8 cellular contexts compared by ENCODE assay signal in genomic region chr12:53618340-53618739, GRCh38. TPM values are rescaled to one million over a fixed set of nuclear protein-coding genes. Genes with fewer than 3 reads are reported as not detected.
DNase-seq lines count a peak whose midpoint lies in the region; ATAC-seq and TF ChIP-seq lines count a peak whose summit lies in the region.

No MANE protein-coding gene starts in this region.

- no peak for ATAC-seq in naive thymus-derived CD4-positive, alpha-beta T cell

- peaks cover 0 to 1% (median 0%) of the 10 kb centered on the region in 3 donors for H3K27me3 Mint-ChIP-seq in CD14-positive monocyte (ENCODE audit: low read depth in 3 of 3)
- H3K27me3 Mint-ChIP-seq in naive thymus-derived CD4-positive, alpha-beta T cell = no peaks in the 10 kb centered on the region

- H3K27ac ChIP-seq in angular gyrus (ENCODE audit: low read depth, low read length) = peak overlapping the region; percentile 30
- H3K27ac ChIP-seq in naive thymus-derived CD4-positive, alpha-beta T cell (ENCODE audit: low read depth, low read length) = peak overlapping the region; percentile 44

- H3K9me3 ChIP-seq in Loucy (ENCODE audit: insufficient read depth, low read depth, low read length) = no peaks in the 10 kb centered on the region
- no peaks in the 10 kb centered on the region for H3K9me3 ChIP-seq in naive thymus-derived CD4-positive, alpha-beta T cell (ENCODE audit: control insufficient read depth in 2 of 3, low read length in 3 of 3)

- TF ChIP-seq CTCF in CD14-positive monocyte (IDR thresholded peaks at IDR 0.05) (no peak), Loucy (conservative IDR thresholded peaks at IDR 0.05; ENCODE audit: low read length) (no peak)

- peak overlapping the region; percentile 41 for H3K4me3 ChIP-seq in Loucy (ENCODE audit: low read length, poor library complexity, severe bottlenecking)
- no peak overlapping the region for H3K4me3 ChIP-seq in naive thymus-derived CD4-positive, alpha-beta T cell (ENCODE audit: low read length)

- no peaks in the 10 kb centered on the region for H3K27me3 ChIP-seq in Loucy (ENCODE audit: insufficient read depth, low read length, poor library complexity, severe bottlenecking)
- H3K27me3 ChIP-seq in naive thymus-derived CD4-positive, alpha-beta T cell (ENCODE audit: control insufficient read depth in 2 of 2, insufficient read depth in 2 of 2, low read length in 2 of 2) = no peaks in the 10 kb centered on the region

- intact Hi-C loops in CD14-positive monocyte (cut with micrococcal nuclease) = no loop called here
- intact Hi-C loops in naive thymus-derived CD4-positive, alpha-beta T cell (cut with micrococcal nuclease) = loop anchor here in 1 of 2 donors (1.0 kb wide), 1 partner anchor 8 kb away; the partner anchor contains the start of gene ATF7

- H3K9me3 Mint-ChIP-seq in CD14-positive monocyte = peaks cover 0 to 2% (median 0%) of the 10 kb centered on the region in 7 donors
- no peaks in the 10 kb centered on the region for H3K9me3 Mint-ChIP-seq in naive thymus-derived CD4-positive, alpha-beta T cell

- peak overlapping the region; percentile 71 to 88 for H3K4me3 Mint-ChIP-seq in CD14-positive monocyte
- peak overlapping the region in 9 of 10 donors; percentile 66 to 86 (median 82) for H3K4me3 Mint-ChIP-seq in naive thymus-derived CD4-positive, alpha-beta T cell

- H3K27ac Mint-ChIP-seq in CD14-positive monocyte = peak overlapping the region; percentile 85 to 95 (median 93)
- H3K27ac Mint-ChIP-seq in naive thymus-derived CD4-positive, alpha-beta T cell = peak overlapping the region; percentile 4 to 73 (median 56)

- peaks cover 71% of the 10 kb centered on the region for H3K79me2 ChIP-seq in Loucy (ENCODE audit: insufficient read depth, low read length)

- CTCF ChIA-PET in naive thymus-derived CD4-positive, alpha-beta T cell (lab: Charles Lee) = no interaction called here

- H3K36me3 ChIP-seq in Loucy (ENCODE audit: insufficient read depth, low read length) = no peaks in the 10 kb centered on the region
- H3K36me3 ChIP-seq in naive thymus-derived CD4-positive, alpha-beta T cell (ENCODE audit: control insufficient read depth in 2 of 3, insufficient read depth in 3 of 3, low read length in 3 of 3) = peaks cover 0 to 13% (median 0%) of the 10 kb centered on the region in 3 experiments

- peaks cover 57% of the 10 kb centered on the region for H3K4me1 Mint-ChIP-seq in CD14-positive monocyte
- peaks cover 19 to 58% (median 39%) of the 10 kb centered on the region in 7 donors for H3K4me1 Mint-ChIP-seq in naive thymus-derived CD4-positive, alpha-beta T cell

- POLR2A ChIA-PET in naive thymus-derived CD4-positive, alpha-beta T cell (lab: Charles Lee) = interaction anchor here (1.1 kb wide), 1 partner anchor 14 kb away, joined by 6 read pairs; no protein-coding TSS in a partner anchor

- H3K4me2 ChIP-seq in Loucy (ENCODE audit: low read depth, low read length, poor library complexity, severe bottlenecking) = peak overlapping the region; percentile 62

- peaks cover 24% of the 10 kb centered on the region for H3K4me1 ChIP-seq in Loucy (ENCODE audit: insufficient read depth, low read length, poor library complexity, severe bottlenecking)
- peaks cover 0 to 10% of the 10 kb centered on the region in 2 donors for H3K4me1 ChIP-seq in naive thymus-derived CD4-positive, alpha-beta T cell (ENCODE audit: control insufficient read depth in 2 of 2, insufficient read depth in 2 of 2, low read length in 2 of 2)

- H3K36me3 Mint-ChIP-seq in CD14-positive monocyte = peaks cover 9 to 34% of the 10 kb centered on the region in 2 donors
- peaks cover 0 to 15% (median 8%) of the 10 kb centered on the region in 5 donors for H3K36me3 Mint-ChIP-seq in naive thymus-derived CD4-positive, alpha-beta T cell

- H4K20me1 ChIP-seq in Loucy (ENCODE audit: insufficient read depth, low read length, poor library complexity, severe bottlenecking) = no peaks in the 10 kb centered on the region

- H2AFZ ChIP-seq in Loucy (ENCODE audit: low read length) = no peak overlapping the region

- H3F3A ChIP-seq in Loucy (ENCODE audit: low read depth) = no peaks in the 10 kb centered on the region

- no peaks in the 10 kb centered on the region for H3K9me2 ChIP-seq in Loucy (replicated peaks; ENCODE audit: low read depth, low read length)

- DNase-seq in CD14-positive monocyte (ENCODE audit: low spot score) (no peak), NCI-H446 treated with DMSO at 0.1 percent for 48 hours (lab: John Stamatoyannopoulos, UW) (no peak), D341Med (ENCODE audit: low spot score) (no peak), inferior parietal cortex (ENCODE audit: extremely low spot score) (no peak), activated gamma-delta T cell treated with Interleukin-2 at 50 U/mL for 16 hours (no peak)
- DNase-seq in naive thymus-derived CD4-positive, alpha-beta T cell = no peak

- H3K9ac ChIP-seq in Loucy (ENCODE audit: low read depth, low read length, poor library complexity, severe bottlenecking) = peak overlapping the region; percentile 6

RNA-seq across cellular contexts. Expression of gene ATF7, which starts 7.8 kb away (rescaled TPM):
- 10 to 100 TPM; 21.7 to 24.4 TPM for polyA plus RNA-seq in CD14-positive monocyte
- total RNA-seq in naive thymus-derived CD4-positive, alpha-beta T cell = 10 to 100 TPM; 21.9 to 39.5 (median 30.9) TPM
- polyA plus RNA-seq in naive thymus-derived CD4-positive, alpha-beta T cell = 10 to 100 TPM; 14.5 to 14.9 TPM

RNA-seq across cellular contexts. Expression of gene ATP5MC2, which starts 57.5 kb away (rescaled TPM):
- polyA plus RNA-seq in CD14-positive monocyte = 100 to 1,000 TPM; 498 to 522 TPM
- total RNA-seq in naive thymus-derived CD4-positive, alpha-beta T cell = 100 to 1,000 TPM; 237 to 332 (median 275) TPM
- polyA plus RNA-seq in naive thymus-derived CD4-positive, alpha-beta T cell = 100 to 1,000 TPM; 586 to 659 TPM
